In genomic region chr5:129057329-129057728, GRCh38 we compare ENCODE assay signal across 32 cellular contexts. TPM values are rescaled to one million over a fixed set of nuclear protein-coding genes. Genes with fewer than 3 reads are reported as not detected.
DNase-seq lines count a peak whose midpoint lies in the region; ATAC-seq, FAIRE-seq and TF ChIP-seq lines count a peak whose summit lies in the region.
"Had no signal": no experiment of that assay in that cellular context is flagged by ENCODE, and none has a peak within 500 bp of the region (broad histone marks: within the 10 kb centered on the region; RNA-seq: fewer than 3 reads in every experiment).

No MANE protein-coding gene starts in this region.

- no peaks in the 10 kb centered on the region for H3K36me3 ChIP-seq in K562 (ENCODE audit: control insufficient read depth, insufficient read depth, low read length)
- H3K36me3 ChIP-seq: BE2C; BLaER1; BLaER1 treated with 17β-estradiol and CSF1 and Interleukin-3, amounts not matched to agents 10 nM and 100 nM had no signal

- H3K27me3 ChIP-seq in K562 (ENCODE audit: control insufficient read depth in 2 of 2, insufficient read depth in 2 of 2, low read length in 2 of 2): no peaks in the 10 kb centered on the region; a peak in 2 of 5 replicates
- H3K27me3 ChIP-seq: BE2C; BLaER1; BLaER1 treated with 17β-estradiol and CSF1 and Interleukin-3, amounts not matched to agents 10 nM and 100 nM had no signal

- no peaks in the 10 kb centered on the region for H3K4me1 Mint-ChIP-seq in central memory CD8-positive, alpha-beta T cell
- no peaks in the 10 kb centered on the region for H3K4me1 Mint-ChIP-seq in WTC11
- H3K4me1 Mint-ChIP-seq: B cell; CD14-positive monocyte; CD4-positive, alpha-beta memory T cell; CD4-positive, CD25-positive, alpha-beta regulatory T cell; CD8-positive, alpha-beta memory T cell had no signal

- no peak overlapping the region for H3K4me3 Mint-ChIP-seq in central memory CD8-positive, alpha-beta T cell
- H3K4me3 Mint-ChIP-seq in WTC11: no peak overlapping the region
- H3K4me3 Mint-ChIP-seq: B cell; CD14-positive monocyte; CD4-positive, alpha-beta memory T cell; CD4-positive, alpha-beta T cell; CD4-positive, CD25-positive, alpha-beta regulatory T cell; CD8-positive, alpha-beta memory T cell; CD8-positive, alpha-beta T cell had no signal

- peaks cover 59% of the 10 kb centered on the region for H3K27me3 Mint-ChIP-seq in central memory CD8-positive, alpha-beta T cell
- H3K27me3 Mint-ChIP-seq in WTC11 (ENCODE audit: low read depth): peaks cover 2% of the 10 kb centered on the region; the same call in 1 of the 2 replicates

- TF ChIP-seq CTCF in K562 (IDR thresholded peaks at IDR 0.05 in 2 of 3, conservative IDR thresholded peaks at IDR 0.05 in 1 of 3; ENCODE audit: insufficient read depth in 2 of 3, low read depth in 1 of 3, low read length in 3 of 3): no peak
- TF ChIP-seq CTCF in WTC11 (IDR thresholded peaks at IDR 0.05): no peak

- no peak overlapping the region for H3K4me2 ChIP-seq in K562 (ENCODE audit: insufficient read depth, low read length)
- H3K4me2 ChIP-seq: A549; BLaER1; BLaER1 treated with 17β-estradiol and CSF1 and Interleukin-3, amounts not matched to agents 10 nM and 100 nM had no signal

- WGBS in K562 (ENCODE audit: insufficient coverage, low coverage, missing lambda C conversion rate): 13% methylated on average over 3 of the region's 3 CpGs

- H3K4me3 ChIP-seq in K562: no peak overlapping the region
- H3K4me3 ChIP-seq: A549; BLaER1; BLaER1 treated with 17β-estradiol and CSF1 and Interleukin-3, amounts not matched to agents 10 nM and 100 nM had no signal

- no peaks in the 10 kb centered on the region for H3K36me3 Mint-ChIP-seq in central memory CD8-positive, alpha-beta T cell (ENCODE audit: insufficient read depth)
- H3K36me3 Mint-ChIP-seq in WTC11: no peaks in the 10 kb centered on the region
- H3K36me3 Mint-ChIP-seq: CD14-positive monocyte; CD4-positive, alpha-beta memory T cell; CD4-positive, CD25-positive, alpha-beta regulatory T cell; CD8-positive, alpha-beta T cell had no signal

- no peak overlapping the region for H3K27ac ChIP-seq in K562 (ENCODE audit: extremely low read depth, low read depth, low read length)
- H3K27ac ChIP-seq: 22Rv1; A549; BLaER1; BLaER1 treated with 17β-estradiol and CSF1 and Interleukin-3, amounts not matched to agents 10 nM and 100 nM; C4-2B had no signal

- H3K9ac ChIP-seq in K562 (ENCODE audit: insufficient read depth in 1 of 2, low read depth in 2 of 2, low read length in 2 of 2): no peak overlapping the region
- H3K9ac ChIP-seq: BLaER1; BLaER1 treated with 17β-estradiol and CSF1 and Interleukin-3, amounts not matched to agents 10 nM and 100 nM had no signal

- no peaks in the 10 kb centered on the region for H3K9me3 Mint-ChIP-seq in central memory CD8-positive, alpha-beta T cell
- H3K9me3 Mint-ChIP-seq in WTC11: peaks cover 27% of the 10 kb centered on the region
- H3K9me3 Mint-ChIP-seq: CD4-positive, alpha-beta T cell; CD8-positive, alpha-beta T cell had no signal

- no peak for TF ChIP-seq EP300 in K562 (IDR thresholded peaks at IDR 0.05; ENCODE audit: low read length)

- no peak overlapping the region for H2AFZ ChIP-seq in K562 (ENCODE audit: low read depth, low read length)

- H3K79me2 ChIP-seq in K562 (ENCODE audit: control insufficient read depth, insufficient read depth, low read length): no peaks in the 10 kb centered on the region

- CTCF ChIA-PET in K562 (lab: Yijun Ruan, JAX; ENCODE audit: low intra/inter-chr PET ratio) (no interaction called here), WTC11 (lab: Charles Lee) (no interaction called here)

- FAIRE-seq in K562 (lab: Jason Lieb, UNC): no peak
- FAIRE-seq: D721Med had no signal

- peak overlapping the region; percentile 70 for H3K27ac Mint-ChIP-seq in central memory CD8-positive, alpha-beta T cell (ENCODE audit: low read depth)
- H3K27ac Mint-ChIP-seq in WTC11: no peak overlapping the region
- H3K27ac Mint-ChIP-seq: B cell; CD14-positive monocyte; CD4-positive, alpha-beta memory T cell; CD4-positive, alpha-beta T cell; CD4-positive, CD25-positive, alpha-beta regulatory T cell; CD8-positive, alpha-beta memory T cell; CD8-positive, alpha-beta T cell had no signal

- in situ Hi-C loops in K562 (cut with MboI): no loop called here

- POLR2A ChIA-PET in K562 (lab: Yijun Ruan, JAX) (no interaction called here), WTC11 (lab: Charles Lee) (no interaction called here)

- no peak for TF ChIP-seq POLR2A in K562 (conservative IDR thresholded peaks at IDR 0.05)

- DNase-seq in K562 (ENCODE audit: extremely low read depth in 1 of 4, low spot score in 3 of 4): no peak
- no peak for DNase-seq in central memory CD8-positive, alpha-beta T cell (ENCODE audit: low spot score in 2 of 2)
- DNase-seq in WTC11 (ENCODE audit: low spot score): no peak
- DNase-seq: 8988T; ACHN; AML-193; BE2C; C1 segment of cervical spinal cord; Caco-2; Calu3; CD4-positive, alpha-beta memory T cell; CD4-positive, alpha-beta T cell; CD4-positive, CD25-positive, alpha-beta regulatory T cell; CD8-positive, alpha-beta memory T cell; CD8-positive, alpha-beta T cell; COR-L47; DMS 273 treated with DMSO at 0.1 percent for 48 hours; DMS153; DMS53; DMS79; DMS79 treated with DMSO at 0.1 percent for 48 hours; DND-41; EL had no signal

- H3K9me1 ChIP-seq in K562 (ENCODE audit: control insufficient read depth, insufficient read depth, low read length): no peaks in the 10 kb centered on the region

- no TSS peak for BruUV-seq in K562 (replicated peaks; lab: Mats Ljungman, UMichigan)

- no peak for TF ChIP-seq RAD21 in K562 (CRISPR knock-in tag; conservative IDR thresholded peaks at IDR 0.05 in 1 of 2, IDR thresholded peaks at IDR 0.05 in 1 of 2)

- no peaks in the 10 kb centered on the region; a peak in 1 of 5 replicates for H3K4me1 ChIP-seq in K562 (replicated peaks in 1 of 2; ENCODE audit: control insufficient read depth in 2 of 2, insufficient read depth in 2 of 2, low read length in 2 of 2)
- H3K4me1 ChIP-seq: A549; BLaER1; BLaER1 treated with 17β-estradiol and CSF1 and Interleukin-3, amounts not matched to agents 10 nM and 100 nM; Caco-2 had no signal

- ATAC-seq in K562: no peak
- no peak for ATAC-seq in central memory CD8-positive, alpha-beta T cell (replicated peaks; ENCODE audit: extremely low read depth, poor library complexity, severe bottlenecking)
- no peak for ATAC-seq in GM18502 (IDR thresholded peaks at IDR 0.05; ENCODE audit: poor library complexity, unreplicated experiment)
- no peak for ATAC-seq in WTC11
- ATAC-seq: A549; CD8-positive, alpha-beta T cell had no signal

- intact Hi-C loops in K562 (cut with micrococcal nuclease): no loop called here

- no peaks in the 10 kb centered on the region for H4K20me1 ChIP-seq in K562 (replicated peaks; ENCODE audit: control insufficient read depth, insufficient read depth, low read length)
- H4K20me1 ChIP-seq: BLaER1; BLaER1 treated with 17β-estradiol and CSF1 and Interleukin-3, amounts not matched to agents 10 nM and 100 nM had no signal

- H3K9me3 ChIP-seq in K562 (replicated peaks; ENCODE audit: control insufficient read depth, insufficient read depth, low read depth, low read length): no peaks in the 10 kb centered on the region
- H3K9me3 ChIP-seq: A549, BE2C had no signal

TF ChIP-seq in K562, 482 proteins besides CTCF, POLR2A, EP300 and RAD21:
- TF ChIP-seq BDP1 (IDR thresholded peaks at IDR 0.05; ENCODE audit: insufficient read depth, insufficient read length): no peak
- no peak for TF ChIP-seq ZNF253 (CRISPR knock-in tag; conservative IDR thresholded peaks at IDR 0.05)
- TF ChIP-seq ZNF354B (CRISPR knock-in tag; IDR thresholded peaks at IDR 0.05): peak; percentile 92
- TF ChIP-seq ZNF507 (tag; conservative IDR thresholded peaks at IDR 0.05): peak; percentile 99
- no peak for TF ChIP-seq ZNF311 (CRISPR knock-in tag; IDR thresholded peaks at IDR 0.05)
- TF ChIP-seq HNRNPL (IDR thresholded peaks at IDR 0.05; ENCODE audit: low read depth, low read length): no peak
- no peak for TF ChIP-seq ZNF134 (CRISPR knock-in tag; conservative IDR thresholded peaks at IDR 0.05)
- no peak for TF ChIP-seq IRF2 (CRISPR knock-in tag; IDR thresholded peaks at IDR 0.05)
- TF ChIP-seq ZFPM2 (CRISPR knock-in tag; IDR thresholded peaks at IDR 0.05): no peak

TF ChIP-seq in WTC11, 78 proteins besides CTCF, POLR2A, EP300 and RAD21 (continues in another document):
- TF ChIP-seq TP53 (CRISPR knock-in tag; IDR thresholded peaks at IDR 0.05) (no peak), TCF7 (CRISPR knock-in tag; IDR thresholded peaks at IDR 0.05; ENCODE audit: low read depth) (no peak)

RNA-seq across cellular contexts. Expression of gene ISOC1, which starts 37.2 kb away (rescaled TPM):
- 7.7 and 15.0 TPM in 2 replicates for total RNA-seq in K562 (2011; cell fraction: chromatin; rRNA removed; ENCODE audit: low replicate concordance)
- total RNA-seq in K562 (2011; cell fraction: nucleolus; rRNA removed): 8.7 and 10.7 TPM in 2 replicates
- total RNA-seq in K562 (2011; cell fraction: nucleoplasm; rRNA removed): 12.4 and 20.6 TPM in 2 replicates
- total RNA-seq in K562 (2014; rRNA removed) (47.3 and 52.0 TPM in 2 replicates), K562 (2014; rRNA removed; fragmentation: Illumina TruSeq; extraction: Trizol) (51.3 and 52.3 TPM in 2 replicates), K562 (2015; rRNA removed; fragmentation: Illumina TruSeq; extraction: Trizol) (49.3 and 52.6 TPM in 2 replicates), K562 (2021) (50.5 and 54.0 TPM in 2 replicates), WTC11 (2021) (24.9 to 28.0 TPM (median 25.2 TPM) in 3 replicates)
- polyA plus RNA-seq in K562 (2011; rRNA removed) (46.3 and 67.9 TPM in 2 replicates), K562 (2014; fragmentation: Illumina TruSeq; extraction: Trizol) (52.3 and 60.9 TPM in 2 replicates), K562 (2014; fragmentation: Nextera tagmentation; extraction: Ambion mirVana) (10 to 100 TPM; 14.0 to 20.7 TPM), K562 (2014; rRNA removed) (55.9 and 66.5 TPM in 2 replicates)
- polyA plus RNA-seq in K562 (2011; cell fraction: cytosol; rRNA removed): 41.2 TPM in 2 replicates
- 12.5 and 14.6 TPM in 2 replicates for polyA plus RNA-seq in K562 (2011; cell fraction: nucleus; rRNA removed)
- polyA plus RNA-seq in K562 (2012): 32.7 and 47.2 TPM in 2 replicates
- 52.4 and 67.7 TPM in 2 replicates for polyA minus RNA-seq in K562 (2011; rRNA and poly(A)+ RNA removed)
- polyA minus RNA-seq in K562 (2011; cell fraction: cytosol; rRNA and poly(A)+ RNA removed): 22.9 and 34.2 TPM in 2 replicates
- 12.0 and 17.7 TPM in 2 replicates for polyA minus RNA-seq in K562 (2011; cell fraction: nucleus; rRNA and poly(A)+ RNA removed)
